Comparison of ENCODE assay signal across 10 cellular contexts in genomic region chr12:127760357-127760756, GRCh38.
"Had no signal": no experiment of that assay in that cellular context is flagged by ENCODE, and none has a peak within 500 bp of the region (broad histone marks: within the 10 kb centered on the region; RNA-seq: fewer than 3 reads in every experiment).

No MANE protein-coding gene starts in this region.

- H3K27ac ChIP-seq: HL-60, KMS-11 had no signal

- H3K4me2 ChIP-seq: GM23338, KMS-11 had no signal

- FAIRE-seq: H1, H54, HepG2 had no signal

- ATAC-seq: GM23338, HepG2 had no signal

- H3K4me3 ChIP-seq: GM23338 had no signal

- DNase-seq: H9, HCEC 1CT, HFFc6, KBM-7 had no signal
